ENCODE assay signal across 19 cellular contexts in genomic region chr4:107472265-107472948, GRCh38.
DNase-seq lines count a peak whose midpoint lies in the region; ATAC-seq, FAIRE-seq and TF ChIP-seq lines count a peak whose summit lies in the region.
"Had no signal": no experiment of that assay in that cellular context is flagged by ENCODE, and none has a peak within 500 bp of the region (broad histone marks: within the 10 kb centered on the region; RNA-seq: fewer than 3 reads in every experiment).

No MANE protein-coding gene starts in this region.

- ATAC-seq in SK-N-SH treated with all-trans-retinoic acid at 6 μM for 48 hours (no peak; the same call in 2 of the 3 replicates), foreskin keratinocyte (peak; percentile 23), HG03565 (IDR thresholded peaks at IDR 0.05; ENCODE audit: unreplicated experiment) (no peak)
- ATAC-seq: GM23338, HepG2 had no signal

- H3K36me3 ChIP-seq in bronchial epithelial cell (ENCODE audit: control insufficient read depth, insufficient read depth, low read length), result no peaks in the 10 kb centered on the region

- TF ChIP-seq CTCF in bronchial epithelial cell (IDR thresholded peaks at IDR 0.05; ENCODE audit: insufficient read depth, low read length, severe bottlenecking) (no peak), foreskin keratinocyte (conservative IDR thresholded peaks at IDR 0.05) (no peak)

- H3K27ac ChIP-seq in foreskin keratinocyte, result no peak overlapping the region
- H3K27ac ChIP-seq: C4-2B had no signal

- H3K27me3 ChIP-seq in bronchial epithelial cell (ENCODE audit: control insufficient read depth, insufficient read depth, low read length) (no peaks in the 10 kb centered on the region), foreskin keratinocyte (peaks cover 11% of the 10 kb centered on the region)

- DNase-seq in bronchial epithelial cell (ENCODE audit: low read depth) (peak; percentile 65), foreskin keratinocyte (peak; percentile 21 to 66), NCI-H345 treated with DMSO at 0.1 percent for 48 hours (lab: John Stamatoyannopoulos, UW; ENCODE audit: unreplicated experiment) (no peak), NCI-H1694 (lab: John Stamatoyannopoulos, UW) (no peak)
- DNase-seq: AML-193; Caco-2; CD4-positive, alpha-beta T cell; HCEC 1CT had no signal

- FAIRE-seq in bronchial epithelial cell (lab: Jason Lieb, UNC), result no peak
- FAIRE-seq: A204.1, D721Med, G401.6, GM12891, GM19239, H54, HepG2 had no signal

- no peak overlapping the region for H3K4me3 ChIP-seq in bronchial epithelial cell (ENCODE audit: low read depth, low read length)
- H3K4me3 ChIP-seq: GM23338 had no signal

- no peaks in the 10 kb centered on the region for H3K4me1 ChIP-seq in foreskin keratinocyte
- H3K4me1 ChIP-seq: Caco-2 had no signal

TF ChIP-seq in SK-N-SH treated with all-trans-retinoic acid at 6 μM for 48 hours, 23 proteins besides CTCF, POLR2A, EP300 and RAD21:
- TF ChIP-seq RARB (CRISPR knock-in tag; IDR thresholded peaks at IDR 0.05), result no peak
- peak; percentile 89 for TF ChIP-seq ZNF70 (CRISPR knock-in tag; IDR thresholded peaks at IDR 0.05)
- TF ChIP-seq, protein P1, sequence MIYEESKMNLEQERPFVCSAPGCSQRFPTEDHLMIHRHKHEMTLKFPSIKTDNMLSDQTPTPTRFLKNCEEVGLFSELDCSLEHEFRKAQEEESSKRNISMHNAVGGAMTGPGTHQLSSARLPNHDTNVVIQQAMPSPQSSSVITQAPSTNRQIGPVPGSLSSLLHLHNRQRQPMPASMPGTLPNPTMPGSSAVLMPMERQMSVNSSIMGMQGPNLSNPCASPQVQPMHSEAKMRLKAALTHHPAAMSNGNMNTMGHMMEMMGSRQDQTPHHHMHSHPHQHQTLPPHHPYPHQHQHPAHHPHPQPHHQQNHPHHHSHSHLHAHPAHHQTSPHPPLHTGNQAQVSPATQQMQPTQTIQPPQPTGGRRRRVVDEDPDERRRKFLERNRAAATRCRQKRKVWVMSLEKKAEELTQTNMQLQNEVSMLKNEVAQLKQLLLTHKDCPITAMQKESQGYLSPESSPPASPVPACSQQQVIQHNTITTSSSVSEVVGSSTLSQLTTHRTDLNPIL (CRISPR knock-in tag; IDR thresholded peaks at IDR 0.05; ENCODE audit: low read depth), result no peak
- peak; percentile 17; the same call in 1 of the 2 replicates for TF ChIP-seq ISL1 (CRISPR knock-in tag; IDR thresholded peaks at IDR 0.05)
- peak; percentile 88 for TF ChIP-seq ZNF8 (CRISPR knock-in tag; IDR thresholded peaks at IDR 0.05)
- TF ChIP-seq ZFP3 (CRISPR knock-in tag; IDR thresholded peaks at IDR 0.05), result peak; percentile 28; the same call in 1 of the 2 replicates
- 0 out of 2 replicates have a peak, but pooled peaks have one; percentile 30 for TF ChIP-seq PPARA (CRISPR knock-in tag; IDR thresholded peaks at IDR 0.05; ENCODE audit: borderline replicate concordance)
- TF ChIP-seq TSHZ2 (CRISPR knock-in tag; IDR thresholded peaks at IDR 0.05), result peak; percentile 73
- 0 out of 2 replicates have a peak, but pooled peaks have one; percentile 60 for TF ChIP-seq ZNF565 (CRISPR knock-in tag; conservative IDR thresholded peaks at IDR 0.05; ENCODE audit: low read depth)
- no peak for TF ChIP-seq TCF4 (CRISPR knock-in tag; IDR thresholded peaks at IDR 0.05; ENCODE audit: borderline replicate concordance)
- no peak for TF ChIP-seq CSDC2 (CRISPR knock-in tag; IDR thresholded peaks at IDR 0.05)
- TF ChIP-seq POU6F1 (CRISPR knock-in tag; IDR thresholded peaks at IDR 0.05; ENCODE audit: borderline replicate concordance, low read depth), result peak; percentile 51; the same call in 1 of the 2 replicates
- peak; percentile 83 for TF ChIP-seq SNAI2 (CRISPR knock-in tag; IDR thresholded peaks at IDR 0.05)
TF ChIP-seq in SK-N-SH treated with all-trans-retinoic acid at 6 μM for 48 hours: peak in this region for 9.

Comparison
In these comparisons a context has a peak if more than half of its experiments do, and no peak if none do; other contexts are left out.
1. DNase-seq: peak in bronchial epithelial cell (single experiment) and foreskin keratinocyte (2 of 2); none in NCI-H345 treated with DMSO at 0.1 percent for 48 hours (single experiment) and NCI-H1694 (single experiment).